ENCODE assay signal across 16 cellular contexts in genomic region chr1:44413740-44414139, GRCh38.
DNase-seq lines count a peak whose midpoint lies in the region; ATAC-seq and TF ChIP-seq lines count a peak whose summit lies in the region.
"Had no signal": no experiment of that assay in that cellular context is flagged by ENCODE, and none has a peak within 500 bp of the region (broad histone marks: within the 10 kb centered on the region; RNA-seq: fewer than 3 reads in every experiment).

No MANE protein-coding gene starts in this region.

- no peak for DNase-seq in HEK293T (ENCODE audit: extremely low spot score)
- peak; percentile 83 to 85 for DNase-seq in NCI-H526 (lab: John Stamatoyannopoulos, UW)
- no peak for DNase-seq in substantia nigra (lab: John Stamatoyannopoulos, UW)
- DNase-seq in AG08395 (ENCODE audit: low spot score): no peak
- DNase-seq in cerebellar nuclear complex (lab: John Stamatoyannopoulos, UW): no peak
- DNase-seq: BE2C; CD8-positive, alpha-beta T cell; COR-L47; DMS153; DMS79 treated with DMSO at 0.1 percent for 48 hours; EL; H7 had no signal

- POLR2A ChIA-PET in HEK293T (lab: Yijun Ruan, JAX): interaction anchor here (1.1 to 1.2 kb wide), 2 partner anchors 9 to 308 kb away, joined by 3 to 4 read pairs; partner anchors contain the start of gene RNF220

- CTCF ChIA-PET in HEK293T (lab: Yijun Ruan, JAX): no interaction called here

- no peak for ATAC-seq in GM21447 (IDR thresholded peaks at IDR 0.05; ENCODE audit: unreplicated experiment)
- ATAC-seq: CD8-positive, alpha-beta T cell; GM23338 had no signal

- peak overlapping the region; percentile 22 for H3K27ac ChIP-seq in angular gyrus (ENCODE audit: low read depth, low read length)
- peak overlapping the region; percentile 47 for H3K27ac ChIP-seq in substantia nigra (ENCODE audit: low read depth, low read length, poor library complexity, severe bottlenecking)
- H3K27ac ChIP-seq: C4-2B had no signal

TF ChIP-seq in HEK293T, 16 proteins besides CTCF, POLR2A, EP300 and RAD21:
- TF ChIP-seq L3MBTL2 (conservative IDR thresholded peaks at IDR 0.05) (no peak), BHLHE40 (IDR thresholded peaks at IDR 0.05; ENCODE audit: borderline replicate concordance) (no peak), PKNOX1 (IDR thresholded peaks at IDR 0.05) (peak; percentile 96), ZNF384 (IDR thresholded peaks at IDR 0.05) (no peak), TARDBP (IDR thresholded peaks at IDR 0.05) (no peak), SP1 (IDR thresholded peaks at IDR 0.05) (no peak), ARNT (IDR thresholded peaks at IDR 0.05) (no peak), FOXK2 (IDR thresholded peaks at IDR 0.05) (no peak), FOXM1 (IDR thresholded peaks at IDR 0.05; ENCODE audit: borderline replicate concordance) (no peak), NFRKB (IDR thresholded peaks at IDR 0.05) (no peak), LEF1 (IDR thresholded peaks at IDR 0.05; ENCODE audit: borderline replicate concordance) (peak; percentile 57; the same call in 1 of the 2 replicates), CTBP1 (IDR thresholded peaks at IDR 0.05; ENCODE audit: borderline replicate concordance) (peak; percentile 89), SUZ12 (IDR thresholded peaks at IDR 0.05) (no peak), HDGF (IDR thresholded peaks at IDR 0.05; ENCODE audit: borderline replicate concordance) (no peak), ELF4 (IDR thresholded peaks at IDR 0.05) (no peak), FOXA1 (IDR thresholded peaks at IDR 0.05) (no peak)

Comparison
In these comparisons a context has a peak if more than half of its experiments do, and no peak if none do; other contexts are left out.
1. DNase-seq: peak in NCI-H526 (2 of 2); none in HEK293T (single experiment), substantia nigra (0 of 49), AG08395 (single experiment) and cerebellar nuclear complex (0 of 2).